Comparison of ENCODE assay signal across 11 cellular contexts in the genomic region with DNA sequence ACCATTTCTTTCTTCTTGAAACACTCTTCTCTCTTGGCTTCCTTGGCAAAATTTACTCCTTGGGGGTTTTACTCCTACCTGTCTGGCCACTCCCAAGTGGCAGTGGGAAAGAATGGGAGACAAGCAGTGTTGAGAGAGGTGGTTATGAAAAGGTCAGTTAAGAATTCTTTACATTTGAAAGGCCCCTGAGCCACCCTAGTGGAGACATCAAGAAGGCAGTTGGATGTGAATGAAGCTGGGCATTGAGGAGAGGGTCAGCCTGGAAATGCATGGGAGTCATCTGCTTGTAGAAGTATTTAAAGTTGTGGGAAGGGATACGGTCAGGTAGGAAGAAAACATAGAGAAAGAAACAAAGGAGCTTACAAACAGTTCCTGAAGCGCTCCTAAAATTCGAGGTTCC. TPM values are rescaled to one million over a fixed set of nuclear protein-coding genes. Genes with fewer than 3 reads are reported as not detected.
A peak's percentile ranks its signal among the peaks of the same experiment; 100 is the strongest.
DNase-seq lines count a peak whose midpoint lies in the region; ATAC-seq, FAIRE-seq and TF ChIP-seq lines count a peak whose summit lies in the region.
"Had no signal": no experiment of that assay in that cellular context is flagged by ENCODE, and none has a peak within 500 bp of the region (broad histone marks: within the 10 kb centered on the region; RNA-seq: fewer than 3 reads in every experiment).

No MANE protein-coding gene starts in this region.

- intact Hi-C loops in PC-3 (cut with micrococcal nuclease): loop anchor here (5.0 kb wide), 1 partner anchor 45 kb away; the partner anchor contains the start of gene ABCA3
- intact Hi-C loops in endothelial cell of umbilical vein (cut with micrococcal nuclease): no loop called here
- intact Hi-C loops in left colon (cut with DNase I, micrococcal nuclease): no loop called here

- H4K20me1 ChIP-seq in PC-3 (ENCODE audit: low read length) (no peaks in the 10 kb centered on the region), endothelial cell of umbilical vein (replicated peaks; ENCODE audit: control insufficient read depth, extremely low read depth, insufficient read depth, low read length) (no peaks in the 10 kb centered on the region)

- no peaks in the 10 kb centered on the region for H3K9me2 ChIP-seq in PC-3 (replicated peaks; ENCODE audit: low read length)

- no peaks in the 10 kb centered on the region for H3K9me3 ChIP-seq in PC-3 (ENCODE audit: low read length)
- no peaks in the 10 kb centered on the region for H3K9me3 ChIP-seq in endothelial cell of umbilical vein (replicated peaks; ENCODE audit: control insufficient read depth, insufficient read depth, low read length)
- H3K9me3 ChIP-seq in small intestine (ENCODE audit: control insufficient read depth, low read depth): no peaks in the 10 kb centered on the region

- no peak overlapping the region for H3K4me3 ChIP-seq in PC-3 (ENCODE audit: low read length)
- H3K4me3 ChIP-seq in endothelial cell of umbilical vein (replicated peaks in 1 of 3; ENCODE audit: insufficient read depth in 1 of 3, low read depth in 1 of 3, low read length in 3 of 3): no peak overlapping the region
- H3K4me3 ChIP-seq in small intestine (ENCODE audit: low read depth in 1 of 2, low read length in 2 of 2): no peak overlapping the region
- H3K4me3 ChIP-seq: hepatocyte had no signal

- H3K79me2 ChIP-seq in PC-3 (ENCODE audit: low read length): no peaks in the 10 kb centered on the region
- no peaks in the 10 kb centered on the region for H3K79me2 ChIP-seq in endothelial cell of umbilical vein (ENCODE audit: control insufficient read depth, insufficient read depth, low read length)
- H3K79me2 ChIP-seq: hepatocyte had no signal

- TF ChIP-seq POLR2A in endothelial cell of umbilical vein (IDR thresholded peaks at IDR 0.05; ENCODE audit: low read depth, low read length): no peak

- no peak overlapping the region for H3K9ac ChIP-seq in PC-3 (ENCODE audit: low read length)
- H3K9ac ChIP-seq in endothelial cell of umbilical vein (replicated peaks; ENCODE audit: extremely low read depth, insufficient read depth, low read length): no peak overlapping the region

- H3K27ac ChIP-seq in PC-3 (ENCODE audit: low read length): no peak overlapping the region
- no peak overlapping the region for H3K27ac ChIP-seq in endothelial cell of umbilical vein (ENCODE audit: insufficient read depth, low read depth, low read length)
- no peak overlapping the region for H3K27ac ChIP-seq in small intestine (ENCODE audit: low read depth in 1 of 2, low read length in 1 of 2)
- H3K27ac ChIP-seq: hepatocyte had no signal

- H3K4me1 ChIP-seq in PC-3 (ENCODE audit: insufficient read depth, low read length) (peaks cover 10% of the 10 kb centered on the region), endothelial cell of umbilical vein (ENCODE audit: control insufficient read depth, extremely low read depth, insufficient read depth, low read length) (no peaks in the 10 kb centered on the region), small intestine (ENCODE audit: control insufficient read depth in 2 of 2, insufficient read depth in 1 of 2, low read depth in 1 of 2, low read length in 1 of 2) (no peaks in the 10 kb centered on the region)

- peak; percentile 40; the same call in 1 of the 2 replicates for TF ChIP-seq CTCF in PC-3 (conservative IDR thresholded peaks at IDR 0.05; ENCODE audit: low read depth, low read length)
- peak; percentile 6 to 32 for TF ChIP-seq CTCF in endothelial cell of umbilical vein (IDR thresholded peaks at IDR 0.05; ENCODE audit: extremely low read depth in 1 of 2, insufficient read depth in 1 of 2, low read depth in 1 of 2, low read length in 2 of 2)

- CTCF ChIA-PET in PC-3 (lab: Charles Lee) (no interaction called here), endothelial cell of umbilical vein (lab: Charles Lee) (interaction anchor here (0.8 to 1.1 kb wide), 4 partner anchors 10 to 118 kb away, joined by 3 to 6 read pairs (median 4); no protein-coding TSS in a partner anchor)

- H3F3A ChIP-seq in PC-3 (ENCODE audit: low read length, unreplicated experiment): peaks cover 5% of the 10 kb centered on the region

- H2AFZ ChIP-seq in PC-3 (ENCODE audit: low read length) (no peak overlapping the region), endothelial cell of umbilical vein (ENCODE audit: low read depth, low read length) (no peak overlapping the region)
- H2AFZ ChIP-seq: hepatocyte had no signal

- H3K9me1 ChIP-seq in endothelial cell of umbilical vein (replicated peaks; ENCODE audit: control insufficient read depth, extremely low read depth, insufficient read depth, low read length): no peaks in the 10 kb centered on the region

- POLR2A ChIA-PET in PC-3 (lab: Charles Lee; ENCODE audit: unreplicated experiment): no interaction called here
- POLR2A ChIA-PET in endothelial cell of umbilical vein (lab: Charles Lee): no interaction called here

- FAIRE-seq in endothelial cell of umbilical vein (lab: Jason Lieb, UNC): no peak
- FAIRE-seq in small intestine (lab: Jason Lieb, UNC): no peak

- ATAC-seq in PC-3 (no peak), HG03520 (IDR thresholded peaks at IDR 0.05; ENCODE audit: unreplicated experiment) (no peak), left colon (no peak)
- ATAC-seq in activated CD4-positive, CD25-positive, alpha-beta regulatory T cell treated with anti-CD3 and anti-CD28 coated beads, Interleukin-2, amount 50 U/mL, for 24 hours: no peak

- H3K36me3 ChIP-seq in PC-3 (ENCODE audit: low read depth, low read length) (no peaks in the 10 kb centered on the region), endothelial cell of umbilical vein (ENCODE audit: control insufficient read depth in 2 of 2, extremely low read depth in 1 of 2, insufficient read depth in 2 of 2, low read length in 2 of 2) (no peaks in the 10 kb centered on the region), small intestine (ENCODE audit: control insufficient read depth in 2 of 2, insufficient read depth in 2 of 2, low read length in 2 of 2) (no peaks in the 10 kb centered on the region)

- dilution Hi-C loops in endothelial cell of umbilical vein (cut with MboI; ENCODE audit: extremely low pct_ligation_motif_present, low sequenced_read_pairs): no loop called here

- DNase-seq in NCI-H510A treated with DMSO at 0.1 percent for 48 hours (lab: John Stamatoyannopoulos, UW): peak; percentile 24
- DNase-seq in NCI-H510A (lab: John Stamatoyannopoulos, UW): no peak
- peak; percentile 17 for DNase-seq in PC-3
- no peak for DNase-seq in endothelial cell of umbilical vein (ENCODE audit: low read depth, low spot score)
- DNase-seq in small intestine: peak; percentile 20
- no peak for DNase-seq in left colon
- DNase-seq: DMS153; effector CD8-positive, alpha-beta T cell had no signal

- 61 to 81% (median 75%) methylated on average over 3 of the region's 3 CpGs for WGBS in small intestine, 3 donors

- BruUV-seq in PC-3 (replicated peaks; lab: Mats Ljungman, UMichigan) (no TSS peak), endothelial cell of umbilical vein (replicated peaks; lab: Mats Ljungman, UMichigan) (no TSS peak)

- H3K27me3 ChIP-seq in PC-3 (ENCODE audit: low read length) (no peaks in the 10 kb centered on the region), endothelial cell of umbilical vein (ENCODE audit: control insufficient read depth in 2 of 2, insufficient read depth in 2 of 2, low read length in 2 of 2) (peaks cover 2 to 5% of the 10 kb centered on the region in 2 experiments), small intestine (ENCODE audit: control insufficient read depth in 2 of 2, insufficient read depth in 2 of 2, low read length in 2 of 2) (no peaks in the 10 kb centered on the region)
- H3K27me3 ChIP-seq: hepatocyte had no signal

- H3K4me2 ChIP-seq in PC-3 (ENCODE audit: low read length) (no peak overlapping the region), endothelial cell of umbilical vein (ENCODE audit: insufficient read depth, low read length) (no peak overlapping the region)
- H3K4me2 ChIP-seq: hepatocyte had no signal

TF ChIP-seq in endothelial cell of umbilical vein, 7 proteins besides CTCF, POLR2A, EP300 and RAD21 (continues in another document):
- TF ChIP-seq GATA2 (IDR thresholded peaks at IDR 0.05; ENCODE audit: insufficient read depth, insufficient read length, low read depth, low read length) (no peak), FOS (IDR thresholded peaks at IDR 0.05; ENCODE audit: borderline replicate concordance, insufficient read depth, low read length) (no peak), EZH2 (IDR thresholded peaks at IDR 0.05; ENCODE audit: borderline replicate concordance, low read depth, low read length, severe bottlenecking) (no peak), MYC (IDR thresholded peaks at IDR 0.05; ENCODE audit: low read depth, low read length) (no peak), POLR2AphosphoS5 (IDR thresholded peaks at IDR 0.05; ENCODE audit: insufficient read depth, low read depth, low read length) (no peak), JUN (IDR thresholded peaks at IDR 0.05; ENCODE audit: borderline replicate concordance, insufficient read depth, insufficient read length, low read depth) (no peak)

RNA-seq across cellular contexts. Expression of gene CCNF, which starts 42.3 kb away (rescaled TPM):
- 26.8 and 31.4 TPM in 2 replicates for total RNA-seq in PC-3 (2014; rRNA removed)
- total RNA-seq in endothelial cell of umbilical vein: 46.6 and 48.9 TPM in 2 replicates
- 12.8 and 13.9 TPM in 2 replicates for polyA plus RNA-seq in endothelial cell of umbilical vein
- polyA plus RNA-seq in endothelial cell of umbilical vein (2011; cell fraction: cytosol; rRNA removed): 15.5 and 16.8 TPM in 2 replicates
- polyA plus RNA-seq in endothelial cell of umbilical vein (2011; cell fraction: nucleus; rRNA removed): 27.3 and 27.4 TPM in 2 replicates
- 15.0 and 20.9 TPM in 2 replicates for polyA plus RNA-seq in endothelial cell of umbilical vein (2012)
- polyA minus RNA-seq in endothelial cell of umbilical vein: 31.8 and 33.2 TPM in 2 replicates
- polyA minus RNA-seq in endothelial cell of umbilical vein (2011; cell fraction: cytosol; rRNA and poly(A)+ RNA removed): 56.3 TPM
- polyA minus RNA-seq in endothelial cell of umbilical vein (2011; cell fraction: nucleus; rRNA and poly(A)+ RNA removed): 20.6 and 25.0 TPM in 2 replicates
- 10 to 100 TPM in 1 of 3 donors, 1 to 10 TPM in 1, under 1 TPM in 1; 0.89 to 12.4 (median 1.1) TPM for polyA plus RNA-seq in small intestine
- total RNA-seq in left colon: 1 to 10 TPM; 3.0 to 7.3 TPM

RNA-seq across cellular contexts. Expression of gene ABCA3, which starts 46.5 kb away (rescaled TPM):
- 11.0 and 15.5 TPM in 2 replicates for total RNA-seq in PC-3 (2014; rRNA removed)
- total RNA-seq in endothelial cell of umbilical vein: 25.5 and 36.0 TPM in 2 replicates
- polyA plus RNA-seq in endothelial cell of umbilical vein: 13.5 and 16.7 TPM in 2 replicates
- polyA plus RNA-seq in endothelial cell of umbilical vein (2011; cell fraction: cytosol; rRNA removed): 11.3 and 13.9 TPM in 2 replicates
- polyA plus RNA-seq in endothelial cell of umbilical vein (2011; cell fraction: nucleus; rRNA removed): 21.7 and 27.7 TPM in 2 replicates
- polyA plus RNA-seq in endothelial cell of umbilical vein (2012): 21.6 and 29.6 TPM in 2 replicates
- polyA minus RNA-seq in endothelial cell of umbilical vein: 21.1 and 25.6 TPM in 2 replicates
- 3.4 TPM for polyA minus RNA-seq in endothelial cell of umbilical vein (2011; cell fraction: cytosol; rRNA and poly(A)+ RNA removed)
- 11.7 and 12.1 TPM in 2 replicates for polyA minus RNA-seq in endothelial cell of umbilical vein (2011; cell fraction: nucleus; rRNA and poly(A)+ RNA removed)
- polyA plus RNA-seq in small intestine: 1 to 10 TPM; 1.1 to 4.7 (median 2.5) TPM
- 1 to 10 TPM; 3.8 to 3.9 TPM for total RNA-seq in left colon

Comparison
In these comparisons a context has a peak if more than half of its experiments do, and no peak if none do; other contexts are left out.
1. DNase-seq: peak in NCI-H510A treated with DMSO at 0.1 percent for 48 hours (single experiment), PC-3 (single experiment) and small intestine (single experiment); none in NCI-H510A (single experiment), endothelial cell of umbilical vein (single experiment) and left colon (0 of 2).